ENCODE assay signal across 8 cellular contexts in the genomic region with DNA sequence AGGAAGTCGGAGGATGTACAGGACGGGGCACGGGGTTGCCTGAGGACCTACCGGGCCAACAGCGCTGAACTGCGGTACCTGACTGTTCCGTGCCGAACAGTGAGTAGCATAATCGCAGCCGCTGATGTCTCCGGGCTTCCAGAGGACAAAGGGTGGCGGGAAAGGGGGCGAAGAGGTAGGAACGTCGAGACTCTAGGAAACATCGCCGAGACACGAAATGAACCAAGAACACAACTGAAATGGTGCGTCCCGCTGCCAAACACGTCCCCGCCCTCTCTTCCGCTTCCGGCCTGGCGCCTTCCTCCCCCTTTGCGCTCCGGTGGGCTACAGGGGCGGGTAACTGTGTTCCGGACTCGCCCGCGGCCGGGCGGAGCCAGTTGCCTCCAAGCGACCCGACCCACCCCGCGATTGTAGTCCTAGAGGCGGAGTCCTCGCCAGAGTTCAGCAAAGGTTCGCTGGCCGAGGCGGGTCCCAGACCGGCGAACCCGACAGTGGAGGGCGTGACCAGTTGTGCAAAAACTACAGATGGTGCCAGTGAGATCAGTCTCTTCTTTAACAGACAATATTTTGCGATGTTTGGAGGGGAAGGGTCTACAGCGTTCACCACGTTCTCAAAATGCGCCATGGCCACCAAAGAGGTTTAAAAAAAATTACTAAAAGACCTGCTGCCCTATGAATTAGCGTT. TPM values are rescaled to one million over a fixed set of nuclear protein-coding genes. Genes with fewer than 3 reads are reported as not detected.
DNase-seq lines count a peak whose midpoint lies in the region; FAIRE-seq and TF ChIP-seq lines count a peak whose summit lies in the region.

Gene MRPS31, minus strand, starts transcription at position 257 of the 685 bp plus-strand sequence. Its CDS starts 54 bp downstream, at position 203.

- H3K4me1 ChIP-seq in neutrophil (ENCODE audit: control insufficient read depth in 1 of 2, insufficient read depth in 1 of 2, low read depth in 1 of 2, low read length in 1 of 2), result peaks cover 7 to 15% of the 10 kb centered on the region in 2 experiments

- H3K9me3 ChIP-seq in neutrophil, result no peaks in the 10 kb centered on the region

- no peaks in the 10 kb centered on the region for H3K27me3 ChIP-seq in neutrophil

- CTCF ChIA-PET in HEK293T (lab: Yijun Ruan, JAX), result no interaction called here

- peak within 1 kb of the TSS; percentile 84 to 91 for H3K4me3 ChIP-seq in neutrophil (ENCODE audit: low read depth in 1 of 2, low read length in 1 of 2)

- in situ Hi-C loops in SK-MEL-5 (cut with HindIII; ENCODE audit: low pct_unique_long_range_greater_than_20kb, low sequenced_read_pairs), result no loop called here

- peak within 1 kb of the TSS; percentile 79 for H3K27ac ChIP-seq in neutrophil
- peak within 1 kb of the TSS; percentile 88 for H3K27ac ChIP-seq in substantia nigra (ENCODE audit: low read depth, low read length, poor library complexity, severe bottlenecking)

- no peak for FAIRE-seq in frontal cortex (lab: Jason Lieb, UNC)

- DNase-seq in GF-D8 (lab: John Stamatoyannopoulos, UW), result peak; percentile 93
- peak; percentile 91 for DNase-seq in HEK293T (ENCODE audit: extremely low spot score)
- peak; percentile 95 for DNase-seq in MV-4-11 (lab: John Stamatoyannopoulos, UW)
- DNase-seq in SK-MEL-5 (ENCODE audit: low read depth, low spot score), result peak; percentile 93
- peak; percentile 95 for DNase-seq in activated naive CD4-positive, alpha-beta T cell treated with Interleukin-2 at 50 U/mL for 16 hours
- DNase-seq in frontal cortex (ENCODE audit: low spot score in 2 of 2), result peak; percentile 74 to 87
- DNase-seq in substantia nigra (lab: John Stamatoyannopoulos, UW), result peak; percentile 59 to 95 (median 90)

- peak; percentile 20 for TF ChIP-seq CTCF in neutrophil (IDR thresholded peaks at IDR 0.05)

- peaks cover 4% of the 10 kb centered on the region for H3K36me3 ChIP-seq in neutrophil

- POLR2A ChIA-PET in HEK293T (lab: Yijun Ruan, JAX), result interaction anchor here (0.7 kb wide), 1 partner anchor 18 kb away, joined by 5 read pairs; the partner anchor contains the start of gene SLC25A15

TF ChIP-seq in HEK293T, 16 proteins besides CTCF, POLR2A, EP300 and RAD21:
- TF ChIP-seq SP1 (IDR thresholded peaks at IDR 0.05), result no peak
- TF ChIP-seq TARDBP (IDR thresholded peaks at IDR 0.05), result no peak
- peak; percentile 84 for TF ChIP-seq L3MBTL2 (conservative IDR thresholded peaks at IDR 0.05)
- no peak for TF ChIP-seq BHLHE40 (IDR thresholded peaks at IDR 0.05; ENCODE audit: borderline replicate concordance)
- no peak for TF ChIP-seq ZNF384 (IDR thresholded peaks at IDR 0.05)
- no peak for TF ChIP-seq HDGF (IDR thresholded peaks at IDR 0.05; ENCODE audit: borderline replicate concordance)
- TF ChIP-seq ARNT (IDR thresholded peaks at IDR 0.05), result no peak
- 0 out of 2 replicates have a peak, but pooled peaks have one; percentile 40 for TF ChIP-seq FOXK2 (IDR thresholded peaks at IDR 0.05)
- TF ChIP-seq LEF1 (IDR thresholded peaks at IDR 0.05; ENCODE audit: borderline replicate concordance), result no peak
- TF ChIP-seq NFRKB (IDR thresholded peaks at IDR 0.05), result no peak
- TF ChIP-seq ELF4 (IDR thresholded peaks at IDR 0.05), result peak; percentile 20; the same call in 1 of the 2 replicates
- TF ChIP-seq CTBP1 (IDR thresholded peaks at IDR 0.05; ENCODE audit: borderline replicate concordance), result peak; percentile 97
- TF ChIP-seq, protein P1, sequence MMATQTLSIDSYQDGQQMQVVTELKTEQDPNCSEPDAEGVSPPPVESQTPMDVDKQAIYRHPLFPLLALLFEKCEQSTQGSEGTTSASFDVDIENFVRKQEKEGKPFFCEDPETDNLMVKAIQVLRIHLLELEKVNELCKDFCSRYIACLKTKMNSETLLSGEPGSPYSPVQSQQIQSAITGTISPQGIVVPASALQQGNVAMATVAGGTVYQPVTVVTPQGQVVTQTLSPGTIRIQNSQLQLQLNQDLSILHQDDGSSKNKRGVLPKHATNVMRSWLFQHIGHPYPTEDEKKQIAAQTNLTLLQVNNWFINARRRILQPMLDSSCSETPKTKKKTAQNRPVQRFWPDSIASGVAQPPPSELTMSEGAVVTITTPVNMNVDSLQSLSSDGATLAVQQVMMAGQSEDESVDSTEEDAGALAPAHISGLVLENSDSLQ (IDR thresholded peaks at IDR 0.05), result peak; percentile 89
- TF ChIP-seq FOXA1 (IDR thresholded peaks at IDR 0.05), result no peak
- TF ChIP-seq SUZ12 (IDR thresholded peaks at IDR 0.05), result no peak
- peak; percentile 77; the same call in 1 of the 2 replicates for TF ChIP-seq FOXM1 (IDR thresholded peaks at IDR 0.05; ENCODE audit: borderline replicate concordance)

RNA-seq across cellular contexts. Expression of gene MRPS31, which starts in this region (rescaled TPM):
- 36.0 and 36.4 TPM in 2 replicates for total RNA-seq in SK-MEL-5 (2014; rRNA removed; shearing (Covaris generic))
- 22.8 and 26.2 TPM in 2 replicates for polyA plus RNA-seq in SK-MEL-5 (2015; cell fraction: cytosol; rRNA removed)
- 27.9 and 33.4 TPM in 2 replicates for polyA plus RNA-seq in SK-MEL-5 (2015; cell fraction: nucleus; rRNA removed)
- total RNA-seq in frontal cortex, result 24.5 TPM

Comparison
In these comparisons a context has a peak if more than half of its experiments do, and no peak if none do; other contexts are left out.
1. Peak in every context shown above with its lines: DNase-seq, H3K4me3 ChIP-seq and H3K27ac ChIP-seq.